Comparison of ENCODE assay signal across 11 cellular contexts in genomic region chr7:37433166-37433565, GRCh38. TPM values are rescaled to one million over a fixed set of nuclear protein-coding genes. Genes with fewer than 3 reads are reported as not detected.
DNase-seq lines count a peak whose midpoint lies in the region; ATAC-seq and TF ChIP-seq lines count a peak whose summit lies in the region.
"Had no signal": no experiment of that assay in that cellular context is flagged by ENCODE, and none has a peak within 500 bp of the region (broad histone marks: within the 10 kb centered on the region; RNA-seq: fewer than 3 reads in every experiment).

No MANE protein-coding gene starts in this region.

- peaks cover 67% of the 10 kb centered on the region for H3K4me1 Mint-ChIP-seq in stimulated activated naive CD8-positive, alpha-beta T cell treated with anti-CD3 and anti-CD28 coated beads, Interleukin-15, amount 100 ng/mL, for 72 hours
- peaks cover 37% of the 10 kb centered on the region for H3K4me1 Mint-ChIP-seq in endodermal cell

- H3K79me2 ChIP-seq in OCI-LY1 (ENCODE audit: insufficient read depth, low read length): no peaks in the 10 kb centered on the region

- H3K9me3 Mint-ChIP-seq in stimulated activated naive CD8-positive, alpha-beta T cell treated with anti-CD3 and anti-CD28 coated beads, Interleukin-15, amount 100 ng/mL, for 72 hours: no peaks in the 10 kb centered on the region
- H3K9me3 Mint-ChIP-seq in endodermal cell: no peaks in the 10 kb centered on the region
- H3K9me3 Mint-ChIP-seq: neural crest cell had no signal

- no peaks in the 10 kb centered on the region for H4K20me1 ChIP-seq in OCI-LY1 (ENCODE audit: insufficient read depth, low read length)

- H3K27ac Mint-ChIP-seq in stimulated activated naive CD8-positive, alpha-beta T cell treated with anti-CD3 and anti-CD28 coated beads, Interleukin-15, amount 100 ng/mL, for 72 hours: no peak overlapping the region
- H3K27ac Mint-ChIP-seq in endodermal cell: peak overlapping the region; percentile 20
- H3K27ac Mint-ChIP-seq: brain had no signal

- DNase-seq in stimulated activated naive CD8-positive, alpha-beta T cell treated with anti-CD3 and anti-CD28 coated beads, Interleukin-15, amount 100 ng/mL, for 72 hours: no peak
- no peak for DNase-seq in stimulated activated naive CD8-positive, alpha-beta T cell treated with anti-CD3 and anti-CD28 coated beads, Interleukin-15, Interleukin-2, amounts not matched to agents 100 U/mL and 50 U/mL, for 24 hours
- DNase-seq in endodermal cell (peak; percentile 70), COLO668 (lab: John Stamatoyannopoulos, UW; ENCODE audit: unreplicated experiment) (no peak), NCI-H446 treated with DMSO at 0.1 percent for 48 hours (lab: John Stamatoyannopoulos, UW) (no peak)
- no peak for DNase-seq in activated effector memory CD4-positive, alpha-beta T cell treated with anti-CD3 and anti-CD28 coated beads, Interleukin-2, amount 50 U/mL, for 16 hours
- no peak for DNase-seq in NK-92 treated with Interleukin-12 subunit alpha and Interleukin-12 subunit beta, amount 100 ng/mL, for 24 hours (lab: John Stamatoyannopoulos, UW)

- TF ChIP-seq CTCF in OCI-LY1 (IDR thresholded peaks at IDR 0.05; ENCODE audit: low read length) (peak; percentile 12; the same call in 1 of the 2 replicates), endodermal cell (conservative IDR thresholded peaks at IDR 0.05) (peak; percentile 69)

- H3K27me3 ChIP-seq in OCI-LY1 (ENCODE audit: insufficient read depth, low read length) (no peaks in the 10 kb centered on the region), endodermal cell (ENCODE audit: control insufficient read depth, insufficient read depth, low read length, poor library complexity, severe bottlenecking) (no peaks in the 10 kb centered on the region)

- H3F3A ChIP-seq in OCI-LY1 (ENCODE audit: insufficient read depth, low read length): no peaks in the 10 kb centered on the region

- no peaks in the 10 kb centered on the region for H3K36me3 ChIP-seq in OCI-LY1 (ENCODE audit: insufficient read depth, low read length)
- H3K36me3 ChIP-seq in endodermal cell (ENCODE audit: control insufficient read depth, insufficient read depth, low read length): peaks cover 26% of the 10 kb centered on the region

- no peaks in the 10 kb centered on the region for H3K27me3 Mint-ChIP-seq in stimulated activated naive CD8-positive, alpha-beta T cell treated with anti-CD3 and anti-CD28 coated beads, Interleukin-15, amount 100 ng/mL, for 72 hours
- no peaks in the 10 kb centered on the region for H3K27me3 Mint-ChIP-seq in endodermal cell (ENCODE audit: insufficient read depth)

- peak; percentile 24 for ATAC-seq in stimulated activated naive CD8-positive, alpha-beta T cell treated with anti-CD3 and anti-CD28 coated beads, Interleukin-15, amount 100 ng/mL, for 72 hours
- no peak for ATAC-seq in stimulated activated naive CD8-positive, alpha-beta T cell treated with anti-CD3 and anti-CD28 coated beads, Interleukin-15, Interleukin-2, amounts not matched to agents 100 U/mL and 50 U/mL, for 24 hours

- no peak overlapping the region for H3K4me3 Mint-ChIP-seq in stimulated activated naive CD8-positive, alpha-beta T cell treated with anti-CD3 and anti-CD28 coated beads, Interleukin-15, amount 100 ng/mL, for 72 hours
- H3K4me3 Mint-ChIP-seq in endodermal cell: no peak overlapping the region
- H3K4me3 Mint-ChIP-seq: brain, neural crest cell had no signal

- H3K4me3 ChIP-seq in OCI-LY1 (ENCODE audit: low read depth, low read length, poor library complexity, severe bottlenecking) (no peak overlapping the region), endodermal cell (ENCODE audit: low read length) (no peak overlapping the region)

- H2AFZ ChIP-seq in OCI-LY1 (ENCODE audit: low read length): no peak overlapping the region

- no peaks in the 10 kb centered on the region for H3K9me2 ChIP-seq in OCI-LY1 (ENCODE audit: low read depth, low read length)

- H3K4me1 ChIP-seq in OCI-LY1 (ENCODE audit: insufficient read depth, low read length, severe bottlenecking) (no peaks in the 10 kb centered on the region), endodermal cell (ENCODE audit: control insufficient read depth, insufficient read depth, low read length) (no peaks in the 10 kb centered on the region)

- H3K36me3 Mint-ChIP-seq in endodermal cell (ENCODE audit: low read depth): peaks cover 34% of the 10 kb centered on the region

- no peak overlapping the region for H3K4me2 ChIP-seq in OCI-LY1 (ENCODE audit: low read length)

- WGBS in endodermal cell (ENCODE audit: insufficient coverage in 1 of 2, insufficient read length in 1 of 2), 2 experiments: 83 to 89% methylated on average over 1 to 3 of the region's 3 CpGs

- no peak overlapping the region for H3K27ac ChIP-seq in OCI-LY1 (ENCODE audit: low read depth, low read length, poor library complexity, severe bottlenecking)
- H3K27ac ChIP-seq in endodermal cell (ENCODE audit: low read depth, low read length): no peak overlapping the region

- H3K9me3 ChIP-seq in OCI-LY1 (ENCODE audit: low read length) (no peaks in the 10 kb centered on the region), endodermal cell (ENCODE audit: control insufficient read depth, low read length) (no peaks in the 10 kb centered on the region)

- H3K9ac ChIP-seq in OCI-LY1 (ENCODE audit: low read length) (no peak overlapping the region), endodermal cell (ENCODE audit: extremely low read depth, low read length, poor library complexity, severe bottlenecking) (no peak overlapping the region)

RNA-seq across cellular contexts. Expression of gene ELMO1, which starts 15.5 kb away (rescaled TPM):
- 100 to 1,000 TPM; 120 to 131 TPM for total RNA-seq in endodermal cell
- polyA plus RNA-seq in endodermal cell (2013, experiment 1 of 2): 16.6 TPM
- polyA plus RNA-seq in endodermal cell (2013, experiment 2 of 2): 21.5 TPM
- polyA plus RNA-seq: keratinocyte had no signal
